In genomic region chr17:45722161-45722560, GRCh38 we compare ENCODE assay signal across 9 cellular contexts.
DNase-seq lines count a peak whose midpoint lies in the region; TF ChIP-seq lines count a peak whose summit lies in the region.
"Had no signal": no experiment of that assay in that cellular context is flagged by ENCODE, and none has a peak within 500 bp of the region (broad histone marks: within the 10 kb centered on the region; RNA-seq: fewer than 3 reads in every experiment).

No MANE protein-coding gene starts in this region.

- H2BK15ac ChIP-seq in mesenchymal stem cell (ENCODE audit: low read depth, poor library complexity, severe bottlenecking), result no peak overlapping the region

- no peak overlapping the region for H3K4me2 ChIP-seq in mesenchymal stem cell (ENCODE audit: low read length, poor library complexity, severe bottlenecking)

- no peaks in the 10 kb centered on the region for H3K36me3 Mint-ChIP-seq in Calu3 (ENCODE audit: insufficient read depth, unreplicated experiment)
- no peaks in the 10 kb centered on the region for H3K36me3 Mint-ChIP-seq in activated CD4-positive, alpha-beta memory T cell treated with anti-CD3 and anti-CD28 coated beads for 36 hours

- no peaks in the 10 kb centered on the region for H3K4me1 ChIP-seq in mesenchymal stem cell (ENCODE audit: control insufficient read depth, insufficient read depth, low read depth, low read length)
- H3K4me1 ChIP-seq: foreskin keratinocyte had no signal

- in situ Hi-C loops in astrocyte of the spinal cord (cut with HindIII; ENCODE audit: low sequenced_read_pairs), result no loop called here

- H3K9me3 ChIP-seq in mesenchymal stem cell (ENCODE audit: control insufficient read depth, low read length), result peaks cover 8% of the 10 kb centered on the region

- H3K27ac ChIP-seq in mesenchymal stem cell (ENCODE audit: low read length, poor library complexity, severe bottlenecking), result no peak overlapping the region
- H3K27ac ChIP-seq: foreskin keratinocyte had no signal

- no peak overlapping the region for H3K4ac ChIP-seq in mesenchymal stem cell (ENCODE audit: low read depth in 1 of 2, low read length in 2 of 2)

- intact Hi-C loops in Calu3 (cut with micrococcal nuclease; ENCODE audit: unreplicated experiment), result loop anchor here (5.0 kb wide), 1 partner anchor 110 kb away; no protein-coding TSS in a partner anchor
- intact Hi-C loops in activated CD4-positive, alpha-beta memory T cell treated with anti-CD3 and anti-CD28 coated beads for 36 hours (cut with micrococcal nuclease), result no loop called here

- no peak overlapping the region for H3K9ac ChIP-seq in mesenchymal stem cell (ENCODE audit: low read length)

- H3K4me3 Mint-ChIP-seq in Calu3 (ENCODE audit: low read depth, unreplicated experiment), result no peak overlapping the region
- no peak overlapping the region for H3K4me3 Mint-ChIP-seq in activated CD4-positive, alpha-beta memory T cell treated with anti-CD3 and anti-CD28 coated beads for 36 hours

- H3K27ac Mint-ChIP-seq in Calu3 (ENCODE audit: unreplicated experiment), result no peak overlapping the region
- no peak overlapping the region for H3K27ac Mint-ChIP-seq in activated CD4-positive, alpha-beta memory T cell treated with anti-CD3 and anti-CD28 coated beads for 36 hours

- no peaks in the 10 kb centered on the region for H3K79me1 ChIP-seq in mesenchymal stem cell (replicated peaks; ENCODE audit: low read length, poor library complexity, severe bottlenecking)

- H3K18ac ChIP-seq in mesenchymal stem cell (ENCODE audit: low read depth in 1 of 2, low read length in 2 of 2), result no peak overlapping the region

- no peak overlapping the region for H4K8ac ChIP-seq in mesenchymal stem cell (ENCODE audit: low read length)

- peaks cover 48 to 61% of the 10 kb centered on the region in 2 experiments for H3K27me3 ChIP-seq in mesenchymal stem cell (ENCODE audit: control insufficient read depth in 1 of 2, insufficient read depth in 1 of 2, low read length in 2 of 2)

- H2BK12ac ChIP-seq in mesenchymal stem cell (ENCODE audit: low read length in 2 of 2), result no peak overlapping the region

- 30% methylated on average over 7 of the region's 7 CpGs for WGBS in mesenchymal stem cell

- H3K4me1 Mint-ChIP-seq in Calu3 (ENCODE audit: low read depth, unreplicated experiment), result peaks cover 14% of the 10 kb centered on the region
- no peaks in the 10 kb centered on the region for H3K4me1 Mint-ChIP-seq in activated CD4-positive, alpha-beta memory T cell treated with anti-CD3 and anti-CD28 coated beads for 36 hours (ENCODE audit: low read depth)

- H3K23ac ChIP-seq in mesenchymal stem cell (ENCODE audit: low read length in 2 of 2), result no peak overlapping the region

- no peak overlapping the region for H2BK120ac ChIP-seq in mesenchymal stem cell (ENCODE audit: low read depth, low read length)

- CTCF ChIA-PET in Calu3 (lab: Charles Lee), result interaction anchor here (0.6 to 1.9 kb wide), 4 partner anchors 32 to 110 kb away, joined by 3 to 7 read pairs (median 4); no protein-coding TSS in a partner anchor
- CTCF ChIA-PET in activated CD4-positive, alpha-beta memory T cell treated with anti-CD3 and anti-CD28 coated beads for 36 hours (lab: Charles Lee), result interaction anchor here (1.1 kb wide), 1 partner anchor 109 kb away, joined by 4 read pairs; no protein-coding TSS in a partner anchor

- no peak overlapping the region for H3K14ac ChIP-seq in mesenchymal stem cell (ENCODE audit: low read length in 2 of 2)

- H2BK5ac ChIP-seq in mesenchymal stem cell (ENCODE audit: low read depth, low read length, poor library complexity, severe bottlenecking), result no peak overlapping the region

- peaks cover 2% of the 10 kb centered on the region for H3K9me3 Mint-ChIP-seq in Calu3 (ENCODE audit: low read depth, unreplicated experiment)
- peaks cover 6% of the 10 kb centered on the region for H3K9me3 Mint-ChIP-seq in activated CD4-positive, alpha-beta memory T cell treated with anti-CD3 and anti-CD28 coated beads for 36 hours

- POLR2A ChIA-PET in activated CD4-positive, alpha-beta memory T cell treated with anti-CD3 and anti-CD28 coated beads for 36 hours (lab: Charles Lee), result no interaction called here

- BruUV-seq in Calu3 (replicated peaks; lab: Mats Ljungman, UMichigan), result no TSS peak

- no peak overlapping the region for H2AFZ ChIP-seq in mesenchymal stem cell (ENCODE audit: low read depth, low read length)

- H3K4me3 ChIP-seq in astrocyte of the spinal cord (ENCODE audit: low read depth, low read length) (no peak overlapping the region), mesenchymal stem cell (ENCODE audit: insufficient read depth in 1 of 2, low read depth in 1 of 2, low read length in 2 of 2) (no peak overlapping the region)

- DNase-seq in Calu3 (peak; percentile 46), astrocyte of the spinal cord (ENCODE audit: low read depth, low spot score) (no peak), mesenchymal stem cell (peak; percentile 16), NCI-H774 (lab: John Stamatoyannopoulos, UW) (no peak)
- DNase-seq in activated CD4-positive, CD25-positive, alpha-beta regulatory T cell (lab: John Stamatoyannopoulos, UW), result no peak
- DNase-seq in activated CD4-positive, alpha-beta memory T cell treated with anti-CD3 and anti-CD28 coated beads for 36 hours, result no peak
- no peak for DNase-seq in activated T-cell treated with anti-CD3 and anti-CD28 coated beads, Interleukin-2, amount 50 U/mL, for 48 hours
- DNase-seq: foreskin keratinocyte had no signal

- peaks cover 52% of the 10 kb centered on the region for H3K27me3 Mint-ChIP-seq in Calu3 (ENCODE audit: unreplicated experiment)
- H3K27me3 Mint-ChIP-seq in activated CD4-positive, alpha-beta memory T cell treated with anti-CD3 and anti-CD28 coated beads for 36 hours, result peaks cover 22% of the 10 kb centered on the region

- H3K36me3 ChIP-seq in mesenchymal stem cell (ENCODE audit: control insufficient read depth in 1 of 2, insufficient read depth in 2 of 2, low read depth in 1 of 2, low read length in 2 of 2), result no peaks in the 10 kb centered on the region

- no peak overlapping the region for H4K91ac ChIP-seq in mesenchymal stem cell (ENCODE audit: low read length)

- TF ChIP-seq CTCF in Calu3 (IDR thresholded peaks at IDR 0.05; ENCODE audit: unreplicated experiment), result peak; percentile 37
- TF ChIP-seq CTCF in LNCAP (IDR thresholded peaks at IDR 0.05), result peak; percentile 45
- peak; percentile 25 for TF ChIP-seq CTCF in astrocyte of the spinal cord (IDR thresholded peaks at IDR 0.05; ENCODE audit: low read depth, low read length)

- H2AK5ac ChIP-seq in mesenchymal stem cell (ENCODE audit: low read length, severe bottlenecking), result no peak overlapping the region

Comparison
In these comparisons a context has a peak if more than half of its experiments do, and no peak if none do; other contexts are left out.
1. DNase-seq: peak in Calu3 (single experiment) and mesenchymal stem cell (single experiment); none in astrocyte of the spinal cord (single experiment), activated CD4-positive, CD25-positive, alpha-beta regulatory T cell (0 of 4), NCI-H774 (single experiment), activated CD4-positive, alpha-beta memory T cell treated with anti-CD3 and anti-CD28 coated beads for 36 hours (single experiment) and activated T-cell treated with anti-CD3 and anti-CD28 coated beads, Interleukin-2, amount 50 U/mL, for 48 hours (0 of 2).
2. Peak in every context shown above with its lines, with median percentiles within 50 percentile points of each other: CTCF ChIP-seq.